In genomic region chr2:234483568-234484251, GRCh38 we compare ENCODE assay signal across 8 cellular contexts. TPM values are rescaled to one million over a fixed set of nuclear protein-coding genes. Genes with fewer than 3 reads are reported as not detected.
DNase-seq lines count a peak whose midpoint lies in the region; ATAC-seq and TF ChIP-seq lines count a peak whose summit lies in the region.

No MANE protein-coding gene starts in this region.

- ATAC-seq in activated naive CD8-positive, alpha-beta T cell treated with anti-CD3 and anti-CD28 coated beads, Interleukin-2, amount 10 ng/mL, durations not matched to agents 7 days and 5 days (ENCODE audit: low read depth): peak; percentile 78

- in situ Hi-C loops in SK-MEL-5 (cut with HindIII; ENCODE audit: low pct_unique_long_range_greater_than_20kb, low sequenced_read_pairs): no loop called here

- POLR2A ChIA-PET in activated naive CD8-positive, alpha-beta T cell treated with anti-CD3 and anti-CD28 coated beads, Interleukin-2, amount 10 ng/mL, durations not matched to agents 7 days and 5 days (lab: Charles Lee): interaction anchor here (0.8 to 9.6 kb wide), 18 partner anchors 9 to 194 kb away, joined by 3 to 247 read pairs (median 6); partner anchors contain the start of gene ARL4C

- H3K36me3 Mint-ChIP-seq in activated naive CD8-positive, alpha-beta T cell treated with anti-CD3 and anti-CD28 coated beads, Interleukin-2, amount 10 ng/mL, durations not matched to agents 7 days and 5 days: peaks cover 39% of the 10 kb centered on the region
- H3K36me3 Mint-ChIP-seq in osteocyte (ENCODE audit: unreplicated experiment): peaks cover 2% of the 10 kb centered on the region

- DNase-seq in GM12864 (ENCODE audit: low read depth) (no peak), HFF-Myc (ENCODE audit: extremely low read depth, low read depth) (no peak), SK-MEL-5 (ENCODE audit: low read depth, low spot score) (peak; percentile 13), osteocyte (ENCODE audit: extremely low spot score, unreplicated experiment) (no peak), iPS-NIHi11 (ENCODE audit: low spot score) (no peak), NCI-H69 (lab: John Stamatoyannopoulos, UW) (no peak), inferior parietal cortex (ENCODE audit: extremely low spot score) (no peak)
- DNase-seq in activated naive CD8-positive, alpha-beta T cell treated with anti-CD3 and anti-CD28 coated beads, Interleukin-2, amount 10 ng/mL, durations not matched to agents 7 days and 5 days: peak; percentile 79

- no peaks in the 10 kb centered on the region for H3K9me3 Mint-ChIP-seq in activated naive CD8-positive, alpha-beta T cell treated with anti-CD3 and anti-CD28 coated beads, Interleukin-2, amount 10 ng/mL, durations not matched to agents 7 days and 5 days
- H3K9me3 Mint-ChIP-seq in osteocyte (ENCODE audit: unreplicated experiment): peaks cover 5% of the 10 kb centered on the region

- TF ChIP-seq CTCF in GM12864 (IDR thresholded peaks at IDR 0.05; ENCODE audit: low read depth, low read length, missing control alignments): peak; percentile 76
- peak; percentile 14 for TF ChIP-seq CTCF in HFF-Myc (IDR thresholded peaks at IDR 0.05; ENCODE audit: low read depth, low read length, missing control alignments)
- peak; percentile 15 for TF ChIP-seq CTCF in osteocyte (IDR thresholded peaks at IDR 0.05)

- H3K4me3 Mint-ChIP-seq in activated naive CD8-positive, alpha-beta T cell treated with anti-CD3 and anti-CD28 coated beads, Interleukin-2, amount 10 ng/mL, durations not matched to agents 7 days and 5 days: peak overlapping the region; percentile 72
- no peak overlapping the region for H3K4me3 Mint-ChIP-seq in osteocyte (ENCODE audit: unreplicated experiment)

- peaks cover 57% of the 10 kb centered on the region for H3K4me1 Mint-ChIP-seq in activated naive CD8-positive, alpha-beta T cell treated with anti-CD3 and anti-CD28 coated beads, Interleukin-2, amount 10 ng/mL, durations not matched to agents 7 days and 5 days
- H3K4me1 Mint-ChIP-seq in osteocyte (ENCODE audit: unreplicated experiment): no peaks in the 10 kb centered on the region

- H3K27ac Mint-ChIP-seq in activated naive CD8-positive, alpha-beta T cell treated with anti-CD3 and anti-CD28 coated beads, Interleukin-2, amount 10 ng/mL, durations not matched to agents 7 days and 5 days: peak overlapping the region; percentile 85
- H3K27ac Mint-ChIP-seq in osteocyte (ENCODE audit: unreplicated experiment): no peak overlapping the region

- no peaks in the 10 kb centered on the region for H3K27me3 Mint-ChIP-seq in activated naive CD8-positive, alpha-beta T cell treated with anti-CD3 and anti-CD28 coated beads, Interleukin-2, amount 10 ng/mL, durations not matched to agents 7 days and 5 days
- H3K27me3 Mint-ChIP-seq in osteocyte (ENCODE audit: unreplicated experiment): no peaks in the 10 kb centered on the region

- H3K4me3 ChIP-seq in GM12864 (ENCODE audit: low read depth, low read length) (no peak overlapping the region), HFF-Myc (replicated peaks; ENCODE audit: low read depth, low read length) (no peak overlapping the region)

RNA-seq across cellular contexts. Expression of gene ARL4C, which starts 13.2 kb away (rescaled TPM):
- 4.3 and 6.1 TPM in 2 replicates for total RNA-seq in SK-MEL-5 (2014; rRNA removed; shearing (Covaris generic))
- 8.3 and 9.9 TPM in 2 replicates for polyA plus RNA-seq in SK-MEL-5 (2015; cell fraction: cytosol; rRNA removed)
- 4.1 and 5.2 TPM in 2 replicates for polyA plus RNA-seq in SK-MEL-5 (2015; cell fraction: nucleus; rRNA removed)
- total RNA-seq in activated naive CD8-positive, alpha-beta T cell treated with anti-CD3 and anti-CD28 coated beads, Interleukin-2, amount 10 ng/mL, durations not matched to agents 7 days and 5 days: 100 to 1,000 TPM; 210 to 214 TPM
- 35.1 and 37.1 TPM in 2 replicates for total RNA-seq in osteocyte

Comparison
In these comparisons a context has a peak if more than half of its experiments do, and no peak if none do; other contexts are left out.
1. DNase-seq: peak in SK-MEL-5 (single experiment) and activated naive CD8-positive, alpha-beta T cell treated with anti-CD3 and anti-CD28 coated beads, Interleukin-2, amount 10 ng/mL, durations not matched to agents 7 days and 5 days (single experiment); none in GM12864 (single experiment), HFF-Myc (single experiment), osteocyte (single experiment), iPS-NIHi11 (single experiment), NCI-H69 (single experiment) and inferior parietal cortex (single experiment).
2. CTCF ChIP-seq: peak in every context shown above with its lines; median percentile 76 in GM12864; 15 in osteocyte; 14 in HFF-Myc.